1 cellular context compared by ENCODE assay signal in the genomic region with DNA sequence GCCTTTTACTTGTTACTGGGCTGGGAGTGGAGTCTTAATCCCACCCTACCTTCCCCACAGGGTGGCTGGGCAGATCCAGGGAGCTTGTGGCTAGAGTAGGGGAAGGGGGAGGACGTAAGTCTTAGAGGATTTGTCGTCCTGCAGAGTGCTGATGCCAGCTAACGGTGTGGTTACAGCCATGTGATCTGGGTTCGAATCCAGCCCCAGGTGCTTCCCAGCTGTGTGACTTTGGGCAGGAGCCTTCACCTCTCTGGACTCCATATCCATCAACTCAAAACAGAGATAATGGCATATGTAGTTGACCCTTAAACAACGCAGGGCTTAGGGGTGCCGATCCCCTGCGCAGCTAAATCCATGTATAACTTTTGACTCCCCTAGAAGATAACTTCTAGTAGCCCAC.
TF ChIP-seq lines count a peak whose summit lies in the region.

No MANE protein-coding gene starts in this region.

TF ChIP-seq in K562, 482 proteins besides CTCF, POLR2A, EP300 and RAD21 (continued from another document):
- TF ChIP-seq ZFP91 (CRISPR knock-in tag; IDR thresholded peaks at IDR 0.05): no peak
- no peak for TF ChIP-seq PRPF4 (IDR thresholded peaks at IDR 0.05; ENCODE audit: insufficient read depth, low read depth, low read length, poor library complexity, severe bottlenecking)
- TF ChIP-seq ARID3A (IDR thresholded peaks at IDR 0.05; ENCODE audit: borderline replicate concordance, low read depth, low read length): no peak
- no peak for TF ChIP-seq ETV1 (tag; conservative IDR thresholded peaks at IDR 0.05; ENCODE audit: low read depth)
- no peak for TF ChIP-seq ZNF696 (CRISPR knock-in tag; conservative IDR thresholded peaks at IDR 0.05)
- no peak for TF ChIP-seq TARDBP (IDR thresholded peaks at IDR 0.05)
- peak; percentile 54 for TF ChIP-seq ZFP36 (IDR thresholded peaks at IDR 0.05; ENCODE audit: low read depth, low read length, partially characterized antibody)
- TF ChIP-seq MAX (CRISPR knock-in tag; IDR thresholded peaks at IDR 0.05): no peak
- TF ChIP-seq ZNF217 (CRISPR knock-in tag; IDR thresholded peaks at IDR 0.05): no peak
- TF ChIP-seq, protein P1, sequence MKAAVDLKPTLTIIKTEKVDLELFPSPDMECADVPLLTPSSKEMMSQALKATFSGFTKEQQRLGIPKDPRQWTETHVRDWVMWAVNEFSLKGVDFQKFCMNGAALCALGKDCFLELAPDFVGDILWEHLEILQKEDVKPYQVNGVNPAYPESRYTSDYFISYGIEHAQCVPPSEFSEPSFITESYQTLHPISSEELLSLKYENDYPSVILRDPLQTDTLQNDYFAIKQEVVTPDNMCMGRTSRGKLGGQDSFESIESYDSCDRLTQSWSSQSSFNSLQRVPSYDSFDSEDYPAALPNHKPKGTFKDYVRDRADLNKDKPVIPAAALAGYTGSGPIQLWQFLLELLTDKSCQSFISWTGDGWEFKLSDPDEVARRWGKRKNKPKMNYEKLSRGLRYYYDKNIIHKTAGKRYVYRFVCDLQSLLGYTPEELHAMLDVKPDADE (conservative IDR thresholded peaks at IDR 0.05; ENCODE audit: control insufficient read depth, low read depth, low read length): no peak
- TF ChIP-seq BCOR (IDR thresholded peaks at IDR 0.05): peak; percentile 56; the same call in 1 of the 2 replicates
- TF ChIP-seq COPS2 (conservative IDR thresholded peaks at IDR 0.05): no peak
- TF ChIP-seq, protein P2, sequence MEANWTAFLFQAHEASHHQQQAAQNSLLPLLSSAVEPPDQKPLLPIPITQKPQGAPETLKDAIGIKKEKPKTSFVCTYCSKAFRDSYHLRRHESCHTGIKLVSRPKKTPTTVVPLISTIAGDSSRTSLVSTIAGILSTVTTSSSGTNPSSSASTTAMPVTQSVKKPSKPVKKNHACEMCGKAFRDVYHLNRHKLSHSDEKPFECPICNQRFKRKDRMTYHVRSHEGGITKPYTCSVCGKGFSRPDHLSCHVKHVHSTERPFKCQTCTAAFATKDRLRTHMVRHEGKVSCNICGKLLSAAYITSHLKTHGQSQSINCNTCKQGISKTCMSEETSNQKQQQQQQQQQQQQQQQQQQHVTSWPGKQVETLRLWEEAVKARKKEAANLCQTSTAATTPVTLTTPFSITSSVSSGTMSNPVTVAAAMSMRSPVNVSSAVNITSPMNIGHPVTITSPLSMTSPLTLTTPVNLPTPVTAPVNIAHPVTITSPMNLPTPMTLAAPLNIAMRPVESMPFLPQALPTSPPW (CRISPR knock-in tag; IDR thresholded peaks at IDR 0.05): no peak
- no peak for TF ChIP-seq HDAC8 (tag; IDR thresholded peaks at IDR 0.05)
- TF ChIP-seq ZNF561 (CRISPR knock-in tag; conservative IDR thresholded peaks at IDR 0.05): no peak
- peak; percentile 68 for TF ChIP-seq RBM25 (IDR thresholded peaks at IDR 0.05; ENCODE audit: low read depth, low read length, severe bottlenecking)
- no peak for TF ChIP-seq ADNP (tag; IDR thresholded peaks at IDR 0.05)
- no peak for TF ChIP-seq SRSF1 (IDR thresholded peaks at IDR 0.05; ENCODE audit: low read depth, low read length)
TF ChIP-seq in K562: peak in this region for 3.
